Comparison of ENCODE assay signal across 7 cellular contexts in genomic region chr13:37001921-37002250, GRCh38. TPM values are rescaled to one million over a fixed set of nuclear protein-coding genes. Genes with fewer than 3 reads are reported as not detected.
DNase-seq lines count a peak whose midpoint lies in the region; ATAC-seq, FAIRE-seq and TF ChIP-seq lines count a peak whose summit lies in the region.

No MANE protein-coding gene starts in this region.

- H3K79me2 ChIP-seq in K562 (ENCODE audit: control insufficient read depth, insufficient read depth, low read length), result peaks cover 62% of the 10 kb centered on the region

- ATAC-seq in K562 (no peak), natural killer cell (no peak), GM18517 (IDR thresholded peaks at IDR 0.05; ENCODE audit: unreplicated experiment) (no peak)

- POLR2A ChIA-PET in K562 (lab: Yijun Ruan, JAX), result no interaction called here

- H3K27me3 ChIP-seq in K562 (ENCODE audit: control insufficient read depth in 2 of 2, insufficient read depth in 2 of 2, low read length in 2 of 2), result no peaks in the 10 kb centered on the region
- H3K27me3 ChIP-seq in transverse colon, result no peaks in the 10 kb centered on the region

- intact Hi-C loops in K562 (cut with micrococcal nuclease), result loop anchor here (5.0 kb wide), 1 partner anchor 55 kb away; the partner anchor contains the start of gene SUPT20H
- intact Hi-C loops in natural killer cell (cut with micrococcal nuclease), result no loop called here
- intact Hi-C loops in transverse colon (cut with DNase I; ENCODE audit: low total_unique reads), result no loop called here

- peak overlapping the region; percentile 99 to 100 for H3K27ac Mint-ChIP-seq in natural killer cell

- no peak for FAIRE-seq in K562 (lab: Jason Lieb, UNC)

- H3K36me3 ChIP-seq in ES-I3 (ENCODE audit: insufficient read depth, low read length) (peaks cover 20% of the 10 kb centered on the region), KOPT-K1 (ENCODE audit: insufficient read depth, low read length) (peaks cover 46% of the 10 kb centered on the region), K562 (ENCODE audit: control insufficient read depth, insufficient read depth, low read length) (peaks cover 45% of the 10 kb centered on the region), transverse colon (peaks cover 0 to 27% (median 6%) of the 10 kb centered on the region in 4 donors)

- H3K4me3 Mint-ChIP-seq in natural killer cell, result peak overlapping the region; percentile 99

- no peak for TF ChIP-seq EP300 in K562 (IDR thresholded peaks at IDR 0.05; ENCODE audit: low read length)
- TF ChIP-seq EP300 in transverse colon (IDR thresholded peaks at IDR 0.05; ENCODE audit: low read depth), result no peak

- H3K27me3 Mint-ChIP-seq in natural killer cell (ENCODE audit: low read depth in 2 of 2), result no peaks in the 10 kb centered on the region

- in situ Hi-C loops in K562 (cut with MboI) (no loop called here), transverse colon (cut with MboI; ENCODE audit: low pct_ligation_motif_present in 1 of 4, low pct_unique_long_range_greater_than_20kb in 1 of 4, low sequenced_read_pairs in 3 of 4) (no loop called here)

- TF ChIP-seq CTCF in K562 (IDR thresholded peaks at IDR 0.05 in 2 of 3, conservative IDR thresholded peaks at IDR 0.05 in 1 of 3; ENCODE audit: insufficient read depth in 2 of 3, low read depth in 1 of 3, low read length in 3 of 3) (no peak), natural killer cell (IDR thresholded peaks at IDR 0.05) (no peak), transverse colon (IDR thresholded peaks at IDR 0.05) (no peak)

- H3K9me1 ChIP-seq in K562 (ENCODE audit: control insufficient read depth, insufficient read depth, low read length), result no peaks in the 10 kb centered on the region

- H3K36me3 Mint-ChIP-seq in natural killer cell, result peaks cover under 1% of the 10 kb centered on the region

- peak overlapping the region; percentile 93 for H3K4me2 ChIP-seq in K562 (ENCODE audit: insufficient read depth, low read length)

- CTCF ChIA-PET in K562 (lab: Yijun Ruan, JAX; ENCODE audit: low intra/inter-chr PET ratio), result no interaction called here

- no peaks in the 10 kb centered on the region for H3K9me3 Mint-ChIP-seq in natural killer cell

- no peak for TF ChIP-seq RAD21 in K562 (CRISPR knock-in tag; conservative IDR thresholded peaks at IDR 0.05 in 1 of 2, IDR thresholded peaks at IDR 0.05 in 1 of 2)

- H3K27ac ChIP-seq in KOPT-K1 (ENCODE audit: low read depth, low read length, poor library complexity, severe bottlenecking), result peak overlapping the region; percentile 95
- peak overlapping the region; percentile 100; the same call in 2 of the 3 replicates for H3K27ac ChIP-seq in K562 (ENCODE audit: extremely low read depth, low read depth, low read length)
- peak overlapping the region in 1 of 4 donors; percentile 95 for H3K27ac ChIP-seq in transverse colon

- no peak overlapping the region for H2AFZ ChIP-seq in K562 (ENCODE audit: low read depth, low read length)

- TF ChIP-seq POLR2A in K562 (conservative IDR thresholded peaks at IDR 0.05) (no peak), transverse colon (IDR thresholded peaks at IDR 0.05) (no peak)

- 0% methylated on average over 3 of the region's 3 CpGs for WGBS in K562 (ENCODE audit: insufficient coverage, low coverage, missing lambda C conversion rate)
- WGBS in transverse colon (ENCODE audit: low coverage in 1 of 2), 2 donors, result 6 to 19% methylated on average over 3 of the region's 3 CpGs

- no TSS peak for BruUV-seq in K562 (replicated peaks; lab: Mats Ljungman, UMichigan)

- H3K9ac ChIP-seq in ES-I3 (ENCODE audit: low read depth, low read length) (peak overlapping the region; percentile 82), K562 (ENCODE audit: insufficient read depth in 1 of 2, low read depth in 2 of 2, low read length in 2 of 2) (peak overlapping the region in 1 of 2 experiments; percentile 99; a peak in 2 of 4 replicates)

- peaks cover 30 to 41% of the 10 kb centered on the region in 2 donors for H3K4me1 Mint-ChIP-seq in natural killer cell

- no peak for DNase-seq in K562 (ENCODE audit: extremely low read depth in 1 of 4, low spot score in 3 of 4)
- no peak for DNase-seq in natural killer cell
- DNase-seq in NCI-H1694 (lab: John Stamatoyannopoulos, UW), result no peak
- DNase-seq in transverse colon, result no peak

- H3K9me3 ChIP-seq in ES-I3 (ENCODE audit: control insufficient read depth, insufficient read depth, low read length), result no peaks in the 10 kb centered on the region
- no peaks in the 10 kb centered on the region for H3K9me3 ChIP-seq in KOPT-K1 (ENCODE audit: insufficient read depth, low read length, poor library complexity, severe bottlenecking)
- H3K9me3 ChIP-seq in K562 (replicated peaks; ENCODE audit: control insufficient read depth, insufficient read depth, low read depth, low read length), result no peaks in the 10 kb centered on the region
- no peaks in the 10 kb centered on the region for H3K9me3 ChIP-seq in transverse colon

- H3K4me1 ChIP-seq in ES-I3 (ENCODE audit: insufficient read depth, low read length) (no peaks in the 10 kb centered on the region), K562 (replicated peaks in 1 of 2; ENCODE audit: control insufficient read depth in 2 of 2, insufficient read depth in 2 of 2, low read length in 2 of 2) (no peaks in the 10 kb centered on the region; a peak in 1 of 5 replicates), transverse colon (peaks cover 5 to 26% (median 19%) of the 10 kb centered on the region in 4 donors)

- H3K4me3 ChIP-seq in K562, result peak overlapping the region; percentile 96
- H3K4me3 ChIP-seq in transverse colon, result peak overlapping the region in 1 of 4 donors; percentile 91

- H4K20me1 ChIP-seq in K562 (replicated peaks; ENCODE audit: control insufficient read depth, insufficient read depth, low read length), result 0 out of 2 replicates have a peak, but pooled peaks cover 4% of the 10 kb centered on the region

RNA-seq across cellular contexts. Expression of gene EXOSC8, which starts 1.3 kb away (rescaled TPM):
- total RNA-seq in K562 (2011; cell fraction: chromatin; rRNA removed; ENCODE audit: low replicate concordance), result 47.0 and 108 TPM in 2 replicates
- total RNA-seq in K562 (2011; cell fraction: nucleolus; rRNA removed), result 32.4 and 43.4 TPM in 2 replicates
- 77.8 and 103 TPM in 2 replicates for total RNA-seq in K562 (2011; cell fraction: nucleoplasm; rRNA removed)
- total RNA-seq in K562 (2014; rRNA removed) (67.4 and 81.1 TPM in 2 replicates), K562 (2014; rRNA removed; fragmentation: Illumina TruSeq; extraction: Trizol) (104 and 116 TPM in 2 replicates), K562 (2015; rRNA removed; fragmentation: Illumina TruSeq; extraction: Trizol) (86.4 and 87.4 TPM in 2 replicates), K562 (2021) (75.3 and 75.5 TPM in 2 replicates), natural killer cell (10 to 100 TPM; 34.3 to 43.8 (median 42.0) TPM), transverse colon (10 to 100 TPM in 2 of 4 donors, 1 to 10 TPM in 2; 3.2 to 36.2 (median 12.9) TPM)
- polyA plus RNA-seq in K562 (2011; rRNA removed) (104 and 116 TPM in 2 replicates), K562 (2014; fragmentation: Illumina TruSeq; extraction: Trizol) (133 and 137 TPM in 2 replicates), K562 (2014; fragmentation: Nextera tagmentation; extraction: Ambion mirVana) (100 to 1,000 TPM; 564 to 571 TPM), K562 (2014; rRNA removed) (110 and 139 TPM in 2 replicates)
- polyA plus RNA-seq in K562 (2011; cell fraction: cytosol; rRNA removed), result 39.5 and 67.3 TPM in 2 replicates
- 78.7 and 122 TPM in 2 replicates for polyA plus RNA-seq in K562 (2011; cell fraction: nucleus; rRNA removed)
- polyA plus RNA-seq in K562 (2012), result 87.5 and 161 TPM in 2 replicates
- polyA minus RNA-seq in K562 (2011; rRNA and poly(A)+ RNA removed), result 70.5 and 79.1 TPM in 2 replicates
- 24.5 and 28.5 TPM in 2 replicates for polyA minus RNA-seq in K562 (2011; cell fraction: cytosol; rRNA and poly(A)+ RNA removed)
- 21.3 and 34.3 TPM in 2 replicates for polyA minus RNA-seq in K562 (2011; cell fraction: nucleus; rRNA and poly(A)+ RNA removed)

RNA-seq across cellular contexts. Expression of gene ALG5, which starts 2.7 kb away (rescaled TPM):
- total RNA-seq in K562 (2011; cell fraction: chromatin; rRNA removed; ENCODE audit: low replicate concordance), result 29.2 and 46.7 TPM in 2 replicates
- 50.2 and 54.5 TPM in 2 replicates for total RNA-seq in K562 (2011; cell fraction: nucleolus; rRNA removed)
- 54.8 and 75.2 TPM in 2 replicates for total RNA-seq in K562 (2011; cell fraction: nucleoplasm; rRNA removed)
- 36.6 and 41.8 TPM in 2 replicates for total RNA-seq in K562 (2014; rRNA removed)
- total RNA-seq in K562 (2014; rRNA removed; fragmentation: Illumina TruSeq; extraction: Trizol), result 52.7 and 59.5 TPM in 2 replicates
- 45.2 and 47.3 TPM in 2 replicates for total RNA-seq in K562 (2015; rRNA removed; fragmentation: Illumina TruSeq; extraction: Trizol)
- total RNA-seq in K562 (2021), result 31.3 and 33.6 TPM in 2 replicates
- 39.8 and 58.9 TPM in 2 replicates for polyA plus RNA-seq in K562 (2011; rRNA removed)
- polyA plus RNA-seq in K562 (2011; cell fraction: cytosol; rRNA removed), result 11.6 and 22.1 TPM in 2 replicates
- polyA plus RNA-seq in K562 (2011; cell fraction: nucleus; rRNA removed), result 15.8 and 19.7 TPM in 2 replicates
- polyA plus RNA-seq in K562 (2012), result 30.3 and 32.3 TPM in 2 replicates
- polyA plus RNA-seq in K562 (2014; fragmentation: Illumina TruSeq; extraction: Trizol), result 43.3 and 46.7 TPM in 2 replicates
- polyA plus RNA-seq in K562 (2014; fragmentation: Nextera tagmentation; extraction: Ambion mirVana), result 10 to 100 TPM; 76.7 to 80.5 TPM
- 44.5 and 48.2 TPM in 2 replicates for polyA plus RNA-seq in K562 (2014; rRNA removed)
- 29.5 and 30.8 TPM in 2 replicates for polyA minus RNA-seq in K562 (2011; rRNA and poly(A)+ RNA removed)
- 8.8 and 14.4 TPM in 2 replicates for polyA minus RNA-seq in K562 (2011; cell fraction: cytosol; rRNA and poly(A)+ RNA removed)
- 27.9 and 30.2 TPM in 2 replicates for polyA minus RNA-seq in K562 (2011; cell fraction: nucleus; rRNA and poly(A)+ RNA removed)
- total RNA-seq in natural killer cell, result 10 to 100 TPM; 20.2 to 25.0 (median 24.5) TPM
- total RNA-seq in transverse colon, result 10 to 100 TPM in 2 of 4 donors, 1 to 10 TPM in 2; 3.8 to 33.8 (median 14.1) TPM

RNA-seq across cellular contexts. Expression of gene SUPT20H, which starts 57.6 kb away (rescaled TPM):
- total RNA-seq in K562 (2011; cell fraction: chromatin; rRNA removed; ENCODE audit: low replicate concordance), result 34.3 and 129 TPM in 2 replicates
- 22.8 and 28.3 TPM in 2 replicates for total RNA-seq in K562 (2011; cell fraction: nucleolus; rRNA removed)
- 60.0 and 105 TPM in 2 replicates for total RNA-seq in K562 (2011; cell fraction: nucleoplasm; rRNA removed)
- 16.7 and 21.6 TPM in 2 replicates for total RNA-seq in K562 (2014; rRNA removed)
- total RNA-seq in K562 (2014; rRNA removed; fragmentation: Illumina TruSeq; extraction: Trizol), result 38.2 and 38.4 TPM in 2 replicates
- total RNA-seq in K562 (2015; rRNA removed; fragmentation: Illumina TruSeq; extraction: Trizol), result 39.0 and 45.2 TPM in 2 replicates
- 29.2 and 31.8 TPM in 2 replicates for total RNA-seq in K562 (2021)
- 58.4 and 64.7 TPM in 2 replicates for polyA plus RNA-seq in K562 (2011; rRNA removed)
- polyA plus RNA-seq in K562 (2011; cell fraction: cytosol; rRNA removed), result 28.9 and 40.6 TPM in 2 replicates
- polyA plus RNA-seq in K562 (2011; cell fraction: nucleus; rRNA removed), result 70.9 and 79.3 TPM in 2 replicates
- 31.5 and 38.6 TPM in 2 replicates for polyA plus RNA-seq in K562 (2012)
- polyA plus RNA-seq in K562 (2014; fragmentation: Illumina TruSeq; extraction: Trizol), result 53.1 and 71.8 TPM in 2 replicates
- 10 to 100 TPM; 11.4 to 14.8 TPM for polyA plus RNA-seq in K562 (2014; fragmentation: Nextera tagmentation; extraction: Ambion mirVana)
- polyA plus RNA-seq in K562 (2014; rRNA removed), result 31.7 and 33.4 TPM in 2 replicates
- 68.0 and 71.6 TPM in 2 replicates for polyA minus RNA-seq in K562 (2011; rRNA and poly(A)+ RNA removed)
- polyA minus RNA-seq in K562 (2011; cell fraction: cytosol; rRNA and poly(A)+ RNA removed), result 15.1 and 18.0 TPM in 2 replicates
- 53.2 and 93.7 TPM in 2 replicates for polyA minus RNA-seq in K562 (2011; cell fraction: nucleus; rRNA and poly(A)+ RNA removed)
- 10 to 100 TPM; 59.8 to 84.7 (median 64.6) TPM for total RNA-seq in natural killer cell
- total RNA-seq in transverse colon, result 10 to 100 TPM; 28.4 to 67.6 (median 45.3) TPM
